Comparison of ENCODE assay signal across 1 cellular context in the genomic region with DNA sequence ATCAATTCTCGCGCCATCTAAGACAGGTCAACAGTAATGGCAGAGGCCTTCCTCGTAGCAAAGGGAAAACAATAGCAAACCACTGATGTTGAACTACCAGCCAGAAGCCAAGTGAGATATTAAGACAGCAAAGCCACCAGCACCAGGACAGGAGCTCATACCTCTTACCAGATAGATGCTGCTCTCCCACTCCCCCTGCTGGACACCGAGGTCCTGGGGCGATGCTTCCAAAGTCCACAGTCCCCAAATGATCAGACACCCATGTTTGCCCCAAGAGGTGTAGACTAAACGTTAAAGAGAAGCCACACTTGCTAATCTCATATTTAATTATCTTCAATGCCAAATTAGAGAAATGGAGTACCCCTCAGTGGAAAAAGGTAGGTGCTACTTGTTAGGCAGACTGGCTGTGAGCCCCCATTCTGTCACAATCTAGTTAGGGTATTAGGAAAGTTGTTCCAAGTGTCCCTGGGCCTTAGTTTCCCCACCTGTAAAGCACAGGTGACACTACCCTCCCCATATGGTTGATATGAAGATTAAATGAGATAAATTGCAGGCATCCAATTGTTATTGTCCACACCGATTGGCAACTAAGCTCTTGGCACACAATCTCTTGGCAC.
TF ChIP-seq lines count a peak whose summit lies in the region.

No MANE protein-coding gene starts in this region.

TF ChIP-seq in IMR-90, 13 proteins besides CTCF, POLR2A, EP300 and RAD21:
- peak; percentile 53 for TF ChIP-seq SMC3 (IDR thresholded peaks at IDR 0.05; ENCODE audit: low read depth, low read length)
- no peak for TF ChIP-seq ELK1 (IDR thresholded peaks at IDR 0.05; ENCODE audit: borderline replicate concordance, low read depth, low read length)
